10 cellular contexts compared by ENCODE assay signal in genomic region chr10:70985824-70986336, GRCh38.
A peak's percentile ranks its signal among the peaks of the same experiment; 100 is the strongest.
DNase-seq lines count a peak whose midpoint lies in the region; ATAC-seq and TF ChIP-seq lines count a peak whose summit lies in the region.
"Had no signal": no experiment of that assay in that cellular context is flagged by ENCODE, and none has a peak within 500 bp of the region (broad histone marks: within the 10 kb centered on the region; RNA-seq: fewer than 3 reads in every experiment).

No MANE protein-coding gene starts in this region.

- H3K27ac ChIP-seq in smooth muscle cell (ENCODE audit: low read depth) = peak overlapping the region; percentile 22
- H3K27ac ChIP-seq: adrenal gland had no signal

- intact Hi-C loops in activated CD4-positive, alpha-beta T cell treated with anti-CD3 and anti-CD28 coated beads, Interleukin-2, amount 10 ng/mL, durations not matched to agents 24 days and 14 days (cut with micrococcal nuclease) = no loop called here

- H3K9me3 ChIP-seq in smooth muscle cell (replicated peaks; ENCODE audit: low read depth) = no peaks in the 10 kb centered on the region
- H3K9me3 ChIP-seq: adrenal gland had no signal

- no peak for TF ChIP-seq CTCF in smooth muscle cell (IDR thresholded peaks at IDR 0.05; ENCODE audit: borderline replicate concordance, insufficient read depth, poor library complexity, severe bottlenecking)

- no peaks in the 10 kb centered on the region for H3K9me3 Mint-ChIP-seq in activated CD4-positive, alpha-beta T cell treated with anti-CD3 and anti-CD28 coated beads, Interleukin-2, amount 10 ng/mL, durations not matched to agents 24 days and 14 days
- H3K9me3 Mint-ChIP-seq: HFFc6 had no signal

- H3K4me1 ChIP-seq in smooth muscle cell (ENCODE audit: low read depth) = no peaks in the 10 kb centered on the region
- H3K4me1 ChIP-seq: adrenal gland had no signal

- H3K36me3 ChIP-seq in smooth muscle cell (ENCODE audit: low read depth) = no peaks in the 10 kb centered on the region
- H3K36me3 ChIP-seq: adrenal gland had no signal

- no peaks in the 10 kb centered on the region for H3F3A ChIP-seq in smooth muscle cell (ENCODE audit: low read depth)

- H3K79me2 ChIP-seq in smooth muscle cell (ENCODE audit: low read depth) = no peaks in the 10 kb centered on the region

- 67% methylated on average over 7 of the region's 7 CpGs for WGBS in smooth muscle cell (ENCODE audit: low lambda C conversion rate)

- no peaks in the 10 kb centered on the region for H4K20me1 ChIP-seq in smooth muscle cell (ENCODE audit: low read depth)

- H3K27me3 Mint-ChIP-seq in activated CD4-positive, alpha-beta T cell treated with anti-CD3 and anti-CD28 coated beads, Interleukin-2, amount 10 ng/mL, durations not matched to agents 24 days and 14 days = no peaks in the 10 kb centered on the region

- H3K4me2 ChIP-seq in smooth muscle cell = no peak overlapping the region

- H3K27me3 ChIP-seq in smooth muscle cell (ENCODE audit: low read depth) = no peaks in the 10 kb centered on the region
- H3K27me3 ChIP-seq: adrenal gland had no signal

- no peak overlapping the region for H3K4me3 ChIP-seq in smooth muscle cell
- H3K4me3 ChIP-seq: adrenal gland had no signal

- H3K27ac Mint-ChIP-seq in activated CD4-positive, alpha-beta T cell treated with anti-CD3 and anti-CD28 coated beads, Interleukin-2, amount 10 ng/mL, durations not matched to agents 24 days and 14 days = no peak overlapping the region
- H3K27ac Mint-ChIP-seq: HFFc6 had no signal

- peak; percentile 59 for DNase-seq in activated CD4-positive, alpha-beta T cell treated with anti-CD3 and anti-CD28 coated beads, Interleukin-2, amount 10 ng/mL, durations not matched to agents 24 days and 14 days
- no peak for DNase-seq in activated CD4-positive, alpha-beta T cell treated with anti-CD3 and anti-CD28 coated beads, Interleukin-2, amount 50 U/mL, for 1 hour
- DNase-seq in NCI-H82 (lab: John Stamatoyannopoulos, UW) = peak; percentile 98
- DNase-seq in smooth muscle cell (lab: John Stamatoyannopoulos, UW; ENCODE audit: unreplicated experiment) = no peak
- no peak for DNase-seq in AML-193 (lab: John Stamatoyannopoulos, UW)
- DNase-seq in SK-N-DZ (ENCODE audit: low spot score) = no peak
- DNase-seq: adrenal gland, HFFc6 had no signal

- H3K4me3 Mint-ChIP-seq in activated CD4-positive, alpha-beta T cell treated with anti-CD3 and anti-CD28 coated beads, Interleukin-2, amount 10 ng/mL, durations not matched to agents 24 days and 14 days = no peak overlapping the region
- H3K4me3 Mint-ChIP-seq: HFFc6 had no signal

- H2AFZ ChIP-seq in smooth muscle cell (ENCODE audit: low read depth) = no peak overlapping the region

- H3K4me1 Mint-ChIP-seq in activated CD4-positive, alpha-beta T cell treated with anti-CD3 and anti-CD28 coated beads, Interleukin-2, amount 10 ng/mL, durations not matched to agents 24 days and 14 days = peaks cover 14% of the 10 kb centered on the region

- ATAC-seq in esophagus mucosa (peak; percentile 77), GM18519 (IDR thresholded peaks at IDR 0.05; ENCODE audit: low FRiP score, unreplicated experiment) (no peak)

- no peaks in the 10 kb centered on the region for H3K36me3 Mint-ChIP-seq in activated CD4-positive, alpha-beta T cell treated with anti-CD3 and anti-CD28 coated beads, Interleukin-2, amount 10 ng/mL, durations not matched to agents 24 days and 14 days (ENCODE audit: low read depth)

- no peak overlapping the region for H3K9ac ChIP-seq in smooth muscle cell (ENCODE audit: low read depth)

Comparison
In these comparisons a context has a peak if more than half of its experiments do, and no peak if none do; other contexts are left out.
1. DNase-seq: peak in activated CD4-positive, alpha-beta T cell treated with anti-CD3 and anti-CD28 coated beads, Interleukin-2, amount 10 ng/mL, durations not matched to agents 24 days and 14 days (single experiment) and NCI-H82 (single experiment); none in activated CD4-positive, alpha-beta T cell treated with anti-CD3 and anti-CD28 coated beads, Interleukin-2, amount 50 U/mL, for 1 hour (single experiment), smooth muscle cell (single experiment), AML-193 (0 of 2) and SK-N-DZ (single experiment).